Comparison of ENCODE assay signal across 31 cellular contexts in genomic region chr15:32922541-32922940, GRCh38.
"Had no signal": no experiment of that assay in that cellular context is flagged by ENCODE, and none has a peak within 500 bp of the region (broad histone marks: within the 10 kb centered on the region; RNA-seq: fewer than 3 reads in every experiment).

No MANE protein-coding gene starts in this region.

- H3K36me3 Mint-ChIP-seq: activated naive CD4-positive, alpha-beta T cell treated with anti-CD3 and anti-CD28 coated beads, Interleukin-2, amount 50 U/mL, for 24 hours; activated naive CD8-positive, alpha-beta T cell treated with anti-CD3 and anti-CD28 coated beads for 36 hours; brain had no signal

- H3K4me1 Mint-ChIP-seq: activated naive CD4-positive, alpha-beta T cell treated with anti-CD3 and anti-CD28 coated beads, Interleukin-2, amount 50 U/mL, for 24 hours; activated naive CD8-positive, alpha-beta T cell treated with anti-CD3 and anti-CD28 coated beads for 36 hours; activated naive CD8-positive, alpha-beta T cell treated with anti-CD3 and anti-CD28 coated beads, Interleukin-2, amount 50 U/mL, for 24 hours; T-helper 17 cell had no signal

- H3K27ac ChIP-seq: adrenal gland, breast epithelium, cardiac muscle cell, colonic mucosa, epithelial cell of prostate, WERI-Rb-1 had no signal

- ATAC-seq: activated CD4-positive, CD25-positive, alpha-beta regulatory T cell treated with anti-CD3 and anti-CD28 coated beads, Interleukin-2, amount 50 U/mL, for 24 hours; activated CD8-positive, alpha-beta T cell treated with anti-CD3 and anti-CD28 coated beads for 36 hours; activated naive CD8-positive, alpha-beta T cell treated with anti-CD3 and anti-CD28 coated beads, Interleukin-2, amount 50 U/mL, for 24 hours; activated T-cell treated with anti-CD3 and anti-CD28 coated beads, Interleukin-2, amount 50 U/mL, for 4 hours; activated T-helper 17 cell treated with anti-CD3 and anti-CD28 coated beads, Interleukin-2, amount 50 U/mL, for 72 hours; T-helper 17 cell had no signal

- H3K27ac Mint-ChIP-seq: activated B cell treated with CpG ODN at 0.5 μM for 24 hours; activated CD8-positive, alpha-beta T cell treated with anti-CD3 and anti-CD28 coated beads for 36 hours; activated naive CD4-positive, alpha-beta T cell treated with anti-CD3 and anti-CD28 coated beads for 36 hours; activated naive CD4-positive, alpha-beta T cell treated with anti-CD3 and anti-CD28 coated beads, Interleukin-2, amount 50 U/mL, for 24 hours; activated naive CD8-positive, alpha-beta T cell treated with anti-CD3 and anti-CD28 coated beads for 36 hours; activated naive CD8-positive, alpha-beta T cell treated with anti-CD3 and anti-CD28 coated beads, Interleukin-2, amount 50 U/mL, for 24 hours; activated T-helper 17 cell treated with anti-CD3 and anti-CD28 coated beads, Interleukin-2, amount 50 U/mL, for 72 hours; brain; T-helper 17 cell; T-helper 2 cell treated with Interferon-gamma antibody and Interleukin-4, amounts not matched to agents 5 μg/mL and 100 μg/mL, for 36 hours had no signal

- H3K36me3 ChIP-seq: adrenal gland, breast epithelium, cardiac muscle cell, colonic mucosa, WERI-Rb-1 had no signal

- H3K9me3 ChIP-seq: adrenal gland, breast epithelium, colonic mucosa had no signal

- H3K4me3 ChIP-seq: adrenal gland, breast epithelium, cardiac muscle cell, colonic mucosa had no signal

- H3K4me1 ChIP-seq: adrenal gland, breast epithelium, colonic mucosa had no signal

- H3K9me3 Mint-ChIP-seq: activated B cell treated with CpG ODN at 0.5 μM for 24 hours; activated CD8-positive, alpha-beta T cell treated with anti-CD3 and anti-CD28 coated beads for 36 hours; activated naive CD4-positive, alpha-beta T cell treated with anti-CD3 and anti-CD28 coated beads for 36 hours; activated naive CD4-positive, alpha-beta T cell treated with anti-CD3 and anti-CD28 coated beads, Interleukin-2, amount 50 U/mL, for 24 hours; activated naive CD8-positive, alpha-beta T cell treated with anti-CD3 and anti-CD28 coated beads for 36 hours; activated naive CD8-positive, alpha-beta T cell treated with anti-CD3 and anti-CD28 coated beads, Interleukin-2, amount 50 U/mL, for 24 hours; activated T-cell treated with anti-CD3 and anti-CD28 coated beads, Interleukin-2, amount 50 U/mL, for 4 hours; activated T-helper 17 cell treated with anti-CD3 and anti-CD28 coated beads, Interleukin-2, amount 50 U/mL, for 72 hours; brain; T-helper 2 cell treated with Interferon-gamma antibody and Interleukin-4, amounts not matched to agents 5 μg/mL and 100 μg/mL, for 36 hours had no signal

- DNase-seq: activated B cell treated with CpG ODN at 0.5 μM for 24 hours; activated CD4-positive, alpha-beta T cell treated with anti-CD3 and anti-CD28 coated beads for 48 hours; activated CD4-positive, alpha-beta T cell treated with anti-CD3 and anti-CD28 coated beads, Interleukin-2, amount 50 U/mL, for 1 hour; activated CD4-positive, alpha-beta T cell treated with anti-CD3 and anti-CD28 coated beads, Interleukin-2, amount 50 U/mL, for 48 hours; activated CD8-positive, alpha-beta memory T cell treated with anti-CD3 and anti-CD28 coated beads for 24 hours; activated CD8-positive, alpha-beta T cell treated with anti-CD3 and anti-CD28 coated beads for 36 hours; activated effector memory CD4-positive, alpha-beta T cell treated with Interleukin-2 at 50 U/mL for 16 hours; activated naive CD4-positive, alpha-beta T cell treated with anti-CD3 and anti-CD28 coated beads for 36 hours; activated naive CD8-positive, alpha-beta T cell treated with anti-CD3 and anti-CD28 coated beads for 36 hours; activated naive CD8-positive, alpha-beta T cell treated with anti-CD3 and anti-CD28 coated beads, Interleukin-2, amount 50 U/mL, for 24 hours; activated T-cell treated with anti-CD3 and anti-CD28 coated beads, Interleukin-2, amount 50 U/mL, for 4 hours; adrenal gland; amygdala; aorta; central memory CD4-positive, alpha-beta T cell; cerebellar nuclear complex; colonic mucosa; effector CD8-positive, alpha-beta T cell; foreskin fibroblast; head of caudate nucleus; T-helper 17 cell; T1000; WERI-Rb-1 had no signal

- H3K27me3 Mint-ChIP-seq: activated CD8-positive, alpha-beta T cell treated with anti-CD3 and anti-CD28 coated beads for 36 hours; activated naive CD8-positive, alpha-beta T cell treated with anti-CD3 and anti-CD28 coated beads for 36 hours; activated naive CD8-positive, alpha-beta T cell treated with anti-CD3 and anti-CD28 coated beads, Interleukin-2, amount 50 U/mL, for 24 hours; activated T-helper 17 cell treated with anti-CD3 and anti-CD28 coated beads, Interleukin-2, amount 50 U/mL, for 72 hours; brain; T-helper 17 cell had no signal

- H3K27me3 ChIP-seq: adrenal gland, breast epithelium, cardiac muscle cell, colonic mucosa had no signal

- H3K4me3 Mint-ChIP-seq: activated B cell treated with CpG ODN at 0.5 μM for 24 hours; activated CD8-positive, alpha-beta T cell treated with anti-CD3 and anti-CD28 coated beads for 36 hours; activated naive CD4-positive, alpha-beta T cell treated with anti-CD3 and anti-CD28 coated beads for 36 hours; activated naive CD4-positive, alpha-beta T cell treated with anti-CD3 and anti-CD28 coated beads, Interleukin-2, amount 50 U/mL, for 24 hours; activated naive CD8-positive, alpha-beta T cell treated with anti-CD3 and anti-CD28 coated beads for 36 hours; activated naive CD8-positive, alpha-beta T cell treated with anti-CD3 and anti-CD28 coated beads, Interleukin-2, amount 50 U/mL, for 24 hours; activated T-cell treated with anti-CD3 and anti-CD28 coated beads, Interleukin-2, amount 50 U/mL, for 4 hours; activated T-helper 17 cell treated with anti-CD3 and anti-CD28 coated beads, Interleukin-2, amount 50 U/mL, for 72 hours; brain; T-helper 17 cell; T-helper 2 cell treated with Interferon-gamma antibody and Interleukin-4, amounts not matched to agents 5 μg/mL and 100 μg/mL, for 36 hours had no signal
